Comparison of ENCODE assay signal across 3 cellular contexts in genomic region chr1:191284175-191284574, GRCh38.
A peak's percentile ranks its signal among the peaks of the same experiment; 100 is the strongest.
TF ChIP-seq lines count a peak whose summit lies in the region.

No MANE protein-coding gene starts in this region.

TF ChIP-seq in HepG2, 621 proteins besides CTCF, POLR2A, EP300 and RAD21:
- TF ChIP-seq SUZ12 (IDR thresholded peaks at IDR 0.05; ENCODE audit: low read depth, low read length) = no peak
- no peak for TF ChIP-seq HIVEP1 (CRISPR knock-in tag; IDR thresholded peaks at IDR 0.05)
- TF ChIP-seq NFE2L2 (IDR thresholded peaks at IDR 0.05; ENCODE audit: low read length) = peak; percentile 61

TF ChIP-seq in IMR-90, 13 proteins besides CTCF, POLR2A, EP300 and RAD21:
- TF ChIP-seq RFX5 (IDR thresholded peaks at IDR 0.05; ENCODE audit: low read depth, low read length) (no peak), NFE2L2 (IDR thresholded peaks at IDR 0.05; ENCODE audit: low read depth, low read length) (peak; percentile 73)

TF ChIP-seq in K562, 482 proteins besides CTCF, POLR2A, EP300 and RAD21:
- TF ChIP-seq TRIM24 (IDR thresholded peaks at IDR 0.05) (peak; percentile 65 to 69), MAFG (tag; conservative IDR thresholded peaks at IDR 0.05) (peak; percentile 73), ZNF316 (IDR thresholded peaks at IDR 0.05) (peak; percentile 25), MAFF (IDR thresholded peaks at IDR 0.05; ENCODE audit: low read length) (peak; percentile 34), NFE2 (IDR thresholded peaks at IDR 0.05; ENCODE audit: low read depth) (peak; percentile 70), CBX3 (IDR thresholded peaks at IDR 0.05; ENCODE audit: borderline replicate concordance in 1 of 2, low read length in 2 of 2) (peak in 1 of 2 experiments; percentile 78; a peak in 1 of 3 replicates), ZNF282 (CRISPR knock-in tag; IDR thresholded peaks at IDR 0.05) (no peak), ZNF239 (CRISPR knock-in tag; IDR thresholded peaks at IDR 0.05) (no peak)
TF ChIP-seq in K562: peak in this region for 6.
